In genomic region chr17:46001390-46002310, GRCh38 we compare ENCODE assay signal across 1 cellular context.
TF ChIP-seq lines count a peak whose summit lies in the region.

No MANE protein-coding gene starts in this region.

TF ChIP-seq in HepG2, 621 proteins besides CTCF, POLR2A, EP300 and RAD21 (continues in another document):
- no peak for TF ChIP-seq HNRNPUL1 (IDR thresholded peaks at IDR 0.05; ENCODE audit: low read depth, low read length)
- no peak for TF ChIP-seq ATF3 (CRISPR knock-in tag; IDR thresholded peaks at IDR 0.05)
- TF ChIP-seq CCDC6 (CRISPR knock-in tag; IDR thresholded peaks at IDR 0.05) = no peak
- no peak for TF ChIP-seq ZNF264 (CRISPR knock-in tag; IDR thresholded peaks at IDR 0.05)
- no peak for TF ChIP-seq ZFP1 (CRISPR knock-in tag; IDR thresholded peaks at IDR 0.05)
- TF ChIP-seq HMGXB4 (CRISPR knock-in tag; IDR thresholded peaks at IDR 0.05; ENCODE audit: borderline replicate concordance in 1 of 2, low read depth in 1 of 2) = peak; percentile 6 to 51; a peak in 2 of 4 replicates
- TF ChIP-seq ZNF484 (CRISPR knock-in tag; IDR thresholded peaks at IDR 0.05; ENCODE audit: borderline replicate concordance, low read depth) = no peak
- TF ChIP-seq KMT2A (CRISPR knock-in tag; IDR thresholded peaks at IDR 0.05) = no peak
- TF ChIP-seq ZBTB21 (CRISPR knock-in tag; IDR thresholded peaks at IDR 0.05) = no peak
- TF ChIP-seq MAFG (CRISPR knock-in tag; IDR thresholded peaks at IDR 0.05) = no peak
- no peak for TF ChIP-seq ZBTB2 (CRISPR knock-in tag; IDR thresholded peaks at IDR 0.05; ENCODE audit: low read depth)
- no peak for TF ChIP-seq HES4 (CRISPR knock-in tag; IDR thresholded peaks at IDR 0.05; ENCODE audit: borderline replicate concordance)
- no peak; the same call in 1 of the 2 replicates for TF ChIP-seq PAX8 (CRISPR knock-in tag; IDR thresholded peaks at IDR 0.05; ENCODE audit: borderline replicate concordance)
- TF ChIP-seq STAT6 (CRISPR knock-in tag; IDR thresholded peaks at IDR 0.05; ENCODE audit: borderline replicate concordance) = no peak
- TF ChIP-seq HOXD1 (CRISPR knock-in tag; IDR thresholded peaks at IDR 0.05) = no peak
- TF ChIP-seq TP53 (CRISPR knock-in tag; conservative IDR thresholded peaks at IDR 0.05) = no peak
- TF ChIP-seq SIX1 (CRISPR knock-in tag; IDR thresholded peaks at IDR 0.05; ENCODE audit: borderline replicate concordance) = no peak
- TF ChIP-seq SP1 (IDR thresholded peaks at IDR 0.05) = no peak
- no peak for TF ChIP-seq SP1 (CRISPR knock-in tag; IDR thresholded peaks at IDR 0.05)
- TF ChIP-seq ARNTL (CRISPR knock-in tag; IDR thresholded peaks at IDR 0.05) = 0 out of 2 replicates have a peak, but pooled peaks have one; percentile 17
- TF ChIP-seq HNRNPLL (IDR thresholded peaks at IDR 0.05; ENCODE audit: low read depth, low read length, poor library complexity, severe bottlenecking) = no peak
- no peak for TF ChIP-seq SAFB2 (CRISPR knock-in tag; IDR thresholded peaks at IDR 0.05; ENCODE audit: borderline replicate concordance, low read depth)
- TF ChIP-seq PITX1 (CRISPR knock-in tag; IDR thresholded peaks at IDR 0.05) = no peak
- TF ChIP-seq CBX1 (IDR thresholded peaks at IDR 0.05; ENCODE audit: low read depth) = no peak
- no peak for TF ChIP-seq ZNF280D (CRISPR knock-in tag; IDR thresholded peaks at IDR 0.05)
- TF ChIP-seq NAIF1 (CRISPR knock-in tag; IDR thresholded peaks at IDR 0.05; ENCODE audit: borderline replicate concordance) = no peak
- no peak for TF ChIP-seq AKAP8 (CRISPR knock-in tag; IDR thresholded peaks at IDR 0.05)
- no peak for TF ChIP-seq ZNF232 (CRISPR knock-in tag; IDR thresholded peaks at IDR 0.05; ENCODE audit: borderline replicate concordance)
- no peak for TF ChIP-seq ARID2 (CRISPR knock-in tag; IDR thresholded peaks at IDR 0.05; ENCODE audit: borderline replicate concordance)
- no peak for TF ChIP-seq SKIL (CRISPR knock-in tag; IDR thresholded peaks at IDR 0.05; ENCODE audit: borderline replicate concordance)
- TF ChIP-seq PRDM10 (CRISPR knock-in tag; IDR thresholded peaks at IDR 0.05; ENCODE audit: low read depth) = no peak
- TF ChIP-seq HOMEZ (CRISPR knock-in tag; IDR thresholded peaks at IDR 0.05; ENCODE audit: low read depth) = no peak
- TF ChIP-seq NBN (conservative IDR thresholded peaks at IDR 0.05) = no peak
- no peak for TF ChIP-seq ZNF430 (CRISPR knock-in tag; IDR thresholded peaks at IDR 0.05)
- TF ChIP-seq EHMT2 (IDR thresholded peaks at IDR 0.05; ENCODE audit: borderline replicate concordance, low read depth, low read length) = no peak
- no peak for TF ChIP-seq ZNF30 (CRISPR knock-in tag; IDR thresholded peaks at IDR 0.05)
- TF ChIP-seq GPBP1L1 (CRISPR knock-in tag; IDR thresholded peaks at IDR 0.05) = no peak
